In genomic region chr18:64202836-64203235, GRCh38 we compare ENCODE assay signal across 20 cellular contexts. TPM values are rescaled to one million over a fixed set of nuclear protein-coding genes. Genes with fewer than 3 reads are reported as not detected.
DNase-seq lines count a peak whose midpoint lies in the region; ATAC-seq and TF ChIP-seq lines count a peak whose summit lies in the region.
"Had no signal": no experiment of that assay in that cellular context is flagged by ENCODE, and none has a peak within 500 bp of the region (broad histone marks: within the 10 kb centered on the region; RNA-seq: fewer than 3 reads in every experiment).

No MANE protein-coding gene starts in this region.

- in situ Hi-C loops in GM13977 (cut with MboI; ENCODE audit: low pct_unique_long_range_greater_than_20kb, low sequenced_read_pairs, unreplicated experiment), result no loop called here

- no peaks in the 10 kb centered on the region for H3K36me3 ChIP-seq in neuron (ENCODE audit: insufficient read depth, low read length)
- H3K36me3 ChIP-seq: esophagus muscularis mucosa, heart right ventricle, Peyer's patch, thoracic aorta had no signal

- peak; percentile 49 for ATAC-seq in GM21717 (IDR thresholded peaks at IDR 0.05; ENCODE audit: unreplicated experiment)
- ATAC-seq in WTC11, result peak; percentile 45
- no peak for ATAC-seq in HG03571 (IDR thresholded peaks at IDR 0.05; ENCODE audit: unreplicated experiment)
- ATAC-seq in left cardiac atrium, result no peak
- ATAC-seq: activated CD8-positive, alpha-beta T cell treated with anti-CD3 and anti-CD28 coated beads, Interleukin-2, amount 10 ng/mL, durations not matched to agents 7 days and 5 days; heart right ventricle had no signal

- H3K36me3 Mint-ChIP-seq in WTC11, result peaks cover 3% of the 10 kb centered on the region; the same call in 1 of the 2 replicates

- TF ChIP-seq CTCF in GM13977 (IDR thresholded peaks at IDR 0.05; ENCODE audit: extremely low read depth, insufficient read depth, missing control alignments) (no peak), WTC11 (IDR thresholded peaks at IDR 0.05) (no peak)

- CTCF ChIA-PET in WTC11 (lab: Charles Lee), result interaction anchor here (0.5 to 0.6 kb wide), 2 partner anchors 38 to 545 kb away, joined by 3 to 4 read pairs; no protein-coding TSS in a partner anchor

- H3K27ac Mint-ChIP-seq in WTC11, result no peak overlapping the region; the same call in 1 of the 2 replicates
- H3K27ac Mint-ChIP-seq: activated CD8-positive, alpha-beta T cell treated with anti-CD3 and anti-CD28 coated beads, Interleukin-2, amount 10 ng/mL, durations not matched to agents 7 days and 5 days; activated T-helper 2 cell treated with anti-CD3 and anti-CD28 coated beads, Interferon-gamma antibody, Interleukin-2, Interleukin-4, amounts not matched to agents 10 μg/mL and 5 μg/mL and 100 μg/mL, durations not matched to agents 14 hours and 24 hours and 36 hours; dendritic cell treated with granulocyte-macrophage colony-stimulating factor and Interleukin-4, amounts not matched to agents 40 ng/mL and 50 ng/mL, for 4 days had no signal

- intact Hi-C loops in left cardiac atrium (cut with DNase I), result no loop called here

- H3K4me1 Mint-ChIP-seq in WTC11, result peaks cover 57% of the 10 kb centered on the region

- no peaks in the 10 kb centered on the region for H3K9me3 ChIP-seq in neuron (ENCODE audit: low read length)
- H3K9me3 ChIP-seq: esophagus muscularis mucosa, heart right ventricle, Peyer's patch, thoracic aorta had no signal

- H3K4me3 Mint-ChIP-seq in WTC11, result no peak overlapping the region
- H3K4me3 Mint-ChIP-seq: activated CD8-positive, alpha-beta T cell treated with anti-CD3 and anti-CD28 coated beads, Interleukin-2, amount 10 ng/mL, durations not matched to agents 7 days and 5 days; dendritic cell treated with granulocyte-macrophage colony-stimulating factor and Interleukin-4, amounts not matched to agents 40 ng/mL and 50 ng/mL, for 4 days had no signal

- DNase-seq in GM13977 (ENCODE audit: low spot score) (peak; percentile 14), WTC11 (ENCODE audit: low spot score) (no peak), HPDE6-E6E7 (ENCODE audit: extremely low spot score) (no peak), NCI-H2196 (lab: John Stamatoyannopoulos, UW; ENCODE audit: unreplicated experiment) (no peak), left cardiac atrium (no peak)
- DNase-seq: activated CD8-positive, alpha-beta T cell treated with anti-CD3 and anti-CD28 coated beads, Interleukin-2, amount 10 ng/mL, durations not matched to agents 7 days and 5 days; COR-L47; heart right ventricle; kidney; NCI-H2029; NCI-H524; Peyer's patch had no signal

- no peak overlapping the region for H3K4me3 ChIP-seq in neuron (ENCODE audit: low read length)
- H3K4me3 ChIP-seq: esophagus muscularis mucosa, heart right ventricle, Peyer's patch, thoracic aorta had no signal

- POLR2A ChIA-PET in WTC11 (lab: Charles Lee), result no interaction called here

- H3K4me1 ChIP-seq in neuron (ENCODE audit: insufficient read depth, low read length), result peaks cover 7% of the 10 kb centered on the region
- H3K4me1 ChIP-seq: esophagus muscularis mucosa, heart right ventricle, Peyer's patch had no signal

- H3K27me3 ChIP-seq in neuron (ENCODE audit: insufficient read depth, low read length), result no peaks in the 10 kb centered on the region
- H3K27me3 ChIP-seq: esophagus muscularis mucosa, heart right ventricle, Peyer's patch had no signal

- H3K27me3 Mint-ChIP-seq in WTC11 (ENCODE audit: low read depth), result no peaks in the 10 kb centered on the region
- H3K27me3 Mint-ChIP-seq: dendritic cell treated with granulocyte-macrophage colony-stimulating factor and Interleukin-4, amounts not matched to agents 40 ng/mL and 50 ng/mL, for 4 days had no signal

- peaks cover 2% of the 10 kb centered on the region for H3K9me3 Mint-ChIP-seq in WTC11
- H3K9me3 Mint-ChIP-seq: activated T-helper 2 cell treated with anti-CD3 and anti-CD28 coated beads, Interferon-gamma antibody, Interleukin-2, Interleukin-4, amounts not matched to agents 10 μg/mL and 5 μg/mL and 100 μg/mL, durations not matched to agents 14 hours and 24 hours and 36 hours; dendritic cell treated with granulocyte-macrophage colony-stimulating factor and Interleukin-4, amounts not matched to agents 40 ng/mL and 50 ng/mL, for 4 days had no signal

- peak overlapping the region; percentile 43 for H2AFZ ChIP-seq in neuron (ENCODE audit: low read depth, low read length)

TF ChIP-seq in WTC11, 78 proteins besides CTCF, POLR2A, EP300 and RAD21:
- TF ChIP-seq CDX4 (CRISPR knock-in tag; IDR thresholded peaks at IDR 0.05; ENCODE audit: borderline replicate concordance), result no peak
- TF ChIP-seq ESRRA (CRISPR knock-in tag; IDR thresholded peaks at IDR 0.05; ENCODE audit: borderline replicate concordance), result no peak
- TF ChIP-seq E2F1 (CRISPR knock-in tag; IDR thresholded peaks at IDR 0.05), result no peak
- no peak for TF ChIP-seq ELF4 (CRISPR knock-in tag; IDR thresholded peaks at IDR 0.05; ENCODE audit: low read depth)
- no peak for TF ChIP-seq TCF7 (CRISPR knock-in tag; IDR thresholded peaks at IDR 0.05; ENCODE audit: low read depth)
- no peak for TF ChIP-seq FOXP1 (CRISPR knock-in tag; IDR thresholded peaks at IDR 0.05; ENCODE audit: borderline replicate concordance)
- no peak for TF ChIP-seq SMAD4 (CRISPR knock-in tag; IDR thresholded peaks at IDR 0.05)
- TF ChIP-seq NR3C1 (CRISPR knock-in tag; conservative IDR thresholded peaks at IDR 0.05; ENCODE audit: low read depth), result no peak
- no peak for TF ChIP-seq GABPB1 (CRISPR knock-in tag; IDR thresholded peaks at IDR 0.05)
- TF ChIP-seq ZNF671 (CRISPR knock-in tag; IDR thresholded peaks at IDR 0.05), result no peak
- no peak for TF ChIP-seq MLX (CRISPR knock-in tag; IDR thresholded peaks at IDR 0.05)

RNA-seq across cellular contexts. Expression of gene LINC00305, which starts 53.9 kb away (rescaled TPM):
- not detected in 3 replicates for total RNA-seq in WTC11 (2021)
- not detected for total RNA-seq in left cardiac atrium
- total RNA-seq: activated CD8-positive, alpha-beta T cell treated with anti-CD3 and anti-CD28 coated beads, Interleukin-2, amount 10 ng/mL, durations not matched to agents 7 days and 5 days; activated T-helper 2 cell treated with anti-CD3 and anti-CD28 coated beads, Interferon-gamma antibody, Interleukin-2, Interleukin-4, amounts not matched to agents 10 μg/mL and 5 μg/mL and 100 μg/mL, durations not matched to agents 14 hours and 24 hours and 36 hours; esophagus muscularis mucosa; heart right ventricle; kidney; Peyer's patch; posterior vena cava; thoracic aorta had no signal

Comparison
In these comparisons a context has a peak if more than half of its experiments do, and no peak if none do; other contexts are left out.
1. ATAC-seq: peak in GM21717 (single experiment) and WTC11 (single experiment); none in HG03571 (single experiment) and left cardiac atrium (0 of 2).